In genomic region chr3:5305681-5305983, GRCh38 we compare ENCODE assay signal across 13 cellular contexts.
DNase-seq lines count a peak whose midpoint lies in the region; ATAC-seq and TF ChIP-seq lines count a peak whose summit lies in the region.
"Had no signal": no experiment of that assay in that cellular context is flagged by ENCODE, and none has a peak within 500 bp of the region (broad histone marks: within the 10 kb centered on the region; RNA-seq: fewer than 3 reads in every experiment).

No MANE protein-coding gene starts in this region.

- DNase-seq in amygdala (lab: John Stamatoyannopoulos, UW) = no peak
- no peak for DNase-seq in sciatic nerve (ENCODE audit: low spot score)
- no peak for DNase-seq in activated naive CD8-positive, alpha-beta T cell treated with anti-CD3 and anti-CD28 coated beads, Interleukin-2, amount 50 U/mL, for 24 hours
- DNase-seq in lower lobe of right lung = no peak
- DNase-seq: sigmoid colon had no signal

- H3K27ac ChIP-seq in 22Rv1 = no peak overlapping the region
- no peak overlapping the region for H3K27ac ChIP-seq in lower lobe of right lung
- H3K27ac ChIP-seq: epithelial cell of prostate, sigmoid colon, tibial nerve had no signal

- H3K4me3 ChIP-seq in lower lobe of right lung = no peak overlapping the region
- H3K4me3 ChIP-seq: coronary artery, sigmoid colon, tibial nerve had no signal

- H3K4me1 Mint-ChIP-seq in activated naive CD8-positive, alpha-beta T cell treated with anti-CD3 and anti-CD28 coated beads, Interleukin-2, amount 50 U/mL, for 24 hours = no peaks in the 10 kb centered on the region
- H3K4me1 Mint-ChIP-seq: mesothelial cell of epicardium had no signal

- no peaks in the 10 kb centered on the region for H3K36me3 ChIP-seq in lower lobe of right lung
- H3K36me3 ChIP-seq: sigmoid colon, tibial nerve had no signal

- peak; percentile 11 for ATAC-seq in GM18868 (IDR thresholded peaks at IDR 0.05; ENCODE audit: unreplicated experiment)
- ATAC-seq in GM21723 (IDR thresholded peaks at IDR 0.05; ENCODE audit: unreplicated experiment) = peak; percentile 22
- peak; percentile 15 for ATAC-seq in HG03520 (IDR thresholded peaks at IDR 0.05; ENCODE audit: unreplicated experiment)
- ATAC-seq in sciatic nerve = no peak
- ATAC-seq in activated naive CD8-positive, alpha-beta T cell treated with anti-CD3 and anti-CD28 coated beads, Interleukin-2, amount 50 U/mL, for 24 hours = no peak
- ATAC-seq in lower lobe of right lung = no peak

- no peaks in the 10 kb centered on the region for H3K9me3 Mint-ChIP-seq in activated naive CD8-positive, alpha-beta T cell treated with anti-CD3 and anti-CD28 coated beads, Interleukin-2, amount 50 U/mL, for 24 hours
- H3K9me3 Mint-ChIP-seq: mesothelial cell of epicardium had no signal

- H3K27ac Mint-ChIP-seq in activated naive CD8-positive, alpha-beta T cell treated with anti-CD3 and anti-CD28 coated beads, Interleukin-2, amount 50 U/mL, for 24 hours = no peak overlapping the region
- H3K27ac Mint-ChIP-seq: mesothelial cell of epicardium had no signal

- TF ChIP-seq CTCF in 22Rv1 (IDR thresholded peaks at IDR 0.05) (peak; percentile 33), lower lobe of right lung (IDR thresholded peaks at IDR 0.05) (no peak)

- no peaks in the 10 kb centered on the region for H3K36me3 Mint-ChIP-seq in activated naive CD8-positive, alpha-beta T cell treated with anti-CD3 and anti-CD28 coated beads, Interleukin-2, amount 50 U/mL, for 24 hours (ENCODE audit: low read depth)
- H3K36me3 Mint-ChIP-seq: mesothelial cell of epicardium had no signal

- H3K9me3 ChIP-seq in lower lobe of right lung = no peaks in the 10 kb centered on the region
- H3K9me3 ChIP-seq: sigmoid colon, tibial nerve had no signal

- no peaks in the 10 kb centered on the region for H3K27me3 ChIP-seq in lower lobe of right lung (ENCODE audit: low read depth)
- H3K27me3 ChIP-seq: sigmoid colon, tibial nerve had no signal

- no peaks in the 10 kb centered on the region for H3K27me3 Mint-ChIP-seq in activated naive CD8-positive, alpha-beta T cell treated with anti-CD3 and anti-CD28 coated beads, Interleukin-2, amount 50 U/mL, for 24 hours

- no peaks in the 10 kb centered on the region for H3K4me1 ChIP-seq in lower lobe of right lung
- H3K4me1 ChIP-seq: sigmoid colon, tibial nerve had no signal

- H3K4me3 Mint-ChIP-seq in activated naive CD8-positive, alpha-beta T cell treated with anti-CD3 and anti-CD28 coated beads, Interleukin-2, amount 50 U/mL, for 24 hours = no peak overlapping the region
- H3K4me3 Mint-ChIP-seq: mesothelial cell of epicardium had no signal

- intact Hi-C loops in sciatic nerve (cut with DNase I) (loop anchor here (1.0 kb wide), 1 partner anchor 31 kb away; no protein-coding TSS in a partner anchor), lower lobe of right lung (cut with DNase I) (no loop called here)

Comparison
In these comparisons a context has a peak if more than half of its experiments do, and no peak if none do; other contexts are left out.
1. ATAC-seq: peak in GM18868 (single experiment), GM21723 (single experiment) and HG03520 (single experiment); none in sciatic nerve (single experiment), activated naive CD8-positive, alpha-beta T cell treated with anti-CD3 and anti-CD28 coated beads, Interleukin-2, amount 50 U/mL, for 24 hours (single experiment) and lower lobe of right lung (0 of 2).